In genomic region chr10:109898666-109899577, GRCh38 we compare ENCODE assay signal across 12 cellular contexts. TPM values are rescaled to one million over a fixed set of nuclear protein-coding genes. Genes with fewer than 3 reads are reported as not detected.
DNase-seq lines count a peak whose midpoint lies in the region; ATAC-seq and TF ChIP-seq lines count a peak whose summit lies in the region.
"Had no signal": no experiment of that assay in that cellular context is flagged by ENCODE, and none has a peak within 500 bp of the region (broad histone marks: within the 10 kb centered on the region; RNA-seq: fewer than 3 reads in every experiment).

No MANE protein-coding gene starts in this region.

- no peak overlapping the region for H3K4me3 Mint-ChIP-seq in activated CD4-positive, alpha-beta T cell treated with anti-CD3 and anti-CD28 coated beads for 36 hours

- peaks cover 51% of the 10 kb centered on the region for H3K36me3 Mint-ChIP-seq in activated CD4-positive, alpha-beta T cell treated with anti-CD3 and anti-CD28 coated beads for 36 hours (ENCODE audit: low read depth)

- no peaks in the 10 kb centered on the region for H3K27me3 Mint-ChIP-seq in activated CD4-positive, alpha-beta T cell treated with anti-CD3 and anti-CD28 coated beads for 36 hours

- H3K4me1 ChIP-seq in right lobe of liver (peaks cover 0 to 39% (median 4%) of the 10 kb centered on the region in 4 donors), thymus (ENCODE audit: control insufficient read depth, insufficient read depth, low read length) (peaks cover 3% of the 10 kb centered on the region)

- H3K9me3 Mint-ChIP-seq in activated CD4-positive, alpha-beta T cell treated with anti-CD3 and anti-CD28 coated beads for 36 hours (ENCODE audit: low read depth): no peaks in the 10 kb centered on the region

- no peak for TF ChIP-seq POLR2A in right lobe of liver (IDR thresholded peaks at IDR 0.05)

- no peaks in the 10 kb centered on the region for H3K9me3 ChIP-seq in right lobe of liver
- no peaks in the 10 kb centered on the region for H3K9me3 ChIP-seq in thymus (ENCODE audit: control insufficient read depth)

- no peak for TF ChIP-seq CTCF in coronary artery (IDR thresholded peaks at IDR 0.05)
- no peak for TF ChIP-seq CTCF in right lobe of liver (IDR thresholded peaks at IDR 0.05)

- H3K4me1 Mint-ChIP-seq in activated CD4-positive, alpha-beta T cell treated with anti-CD3 and anti-CD28 coated beads for 36 hours: peaks cover 54% of the 10 kb centered on the region

- no peak for DNase-seq in activated CD4-positive, alpha-beta T cell treated with anti-CD3 and anti-CD28 coated beads for 36 hours
- no peak for DNase-seq in activated CD4-positive, alpha-beta T cell treated with anti-CD3 and anti-CD28 coated beads for 1 hour
- DNase-seq in coronary artery (ENCODE audit: low spot score): no peak
- peak; percentile 36 to 74 (median 63) for DNase-seq in right lobe of liver
- DNase-seq in substantia nigra (lab: John Stamatoyannopoulos, UW): no peak
- DNase-seq in NCI-H1417 treated with DMSO at 0.1 percent for 48 hours (lab: John Stamatoyannopoulos, UW): no peak
- no peak for DNase-seq in NCI-H510A (lab: John Stamatoyannopoulos, UW)
- DNase-seq: 8988T, NCI-H1105 treated with DMSO at 0.1 percent for 48 hours had no signal

- H3K4me3 ChIP-seq in coronary artery: peak overlapping the region; percentile 20
- no peak overlapping the region for H3K4me3 ChIP-seq in right lobe of liver
- no peak overlapping the region for H3K4me3 ChIP-seq in thymus (ENCODE audit: low read length)

- no peak overlapping the region for H3K27ac Mint-ChIP-seq in activated CD4-positive, alpha-beta T cell treated with anti-CD3 and anti-CD28 coated beads for 36 hours

- CTCF ChIA-PET in activated CD4-positive, alpha-beta T cell treated with anti-CD3 and anti-CD28 coated beads for 36 hours (lab: Charles Lee): interaction anchor here (0.6 to 1.7 kb wide), 5 partner anchors 9 to 199 kb away, joined by 3 to 6 read pairs (median 3); no protein-coding TSS in a partner anchor

- 45% methylated on average over 6 of the region's 6 CpGs for WGBS in right lobe of liver (ENCODE audit: insufficient coverage, low coverage, low lambda C conversion rate, missing lambda C conversion rate)
- WGBS in thymus: 95% methylated on average over 6 of the region's 6 CpGs

- intact Hi-C loops in activated CD4-positive, alpha-beta T cell treated with anti-CD3 and anti-CD28 coated beads for 36 hours (cut with DNase I, micrococcal nuclease): no loop called here
- intact Hi-C loops in right lobe of liver (cut with DNase I): no loop called here

- no peaks in the 10 kb centered on the region for H3K27me3 ChIP-seq in right lobe of liver
- no peaks in the 10 kb centered on the region for H3K27me3 ChIP-seq in thymus (ENCODE audit: control insufficient read depth, insufficient read depth)

- H3K36me3 ChIP-seq in right lobe of liver (peaks cover 0 to 3% (median 0%) of the 10 kb centered on the region in 4 donors), thymus (ENCODE audit: control insufficient read depth, insufficient read depth) (peaks cover 2% of the 10 kb centered on the region)

- peak; percentile 34 for ATAC-seq in activated CD4-positive, alpha-beta T cell treated with anti-CD3 and anti-CD28 coated beads for 36 hours
- ATAC-seq in right lobe of liver: peak; percentile 66 to 75 (median 72)
- ATAC-seq: Panc1 had no signal

- POLR2A ChIA-PET in activated CD4-positive, alpha-beta T cell treated with anti-CD3 and anti-CD28 coated beads for 36 hours (lab: Charles Lee): interaction anchor here (0.6 kb wide), 1 partner anchor 23 kb away, joined by 4 read pairs; no protein-coding TSS in a partner anchor

- H3K27ac ChIP-seq in coronary artery (peak overlapping the region; percentile 74 to 90), right lobe of liver (peak overlapping the region; percentile 11 to 44 (median 41)), thymus (ENCODE audit: low read depth) (peak overlapping the region; percentile 22), substantia nigra (ENCODE audit: low read depth, low read length, poor library complexity, severe bottlenecking) (no peak overlapping the region)
- H3K27ac ChIP-seq: epithelial cell of prostate had no signal

RNA-seq across cellular contexts. Expression of gene XPNPEP1, which starts 24.4 kb away (rescaled TPM):
- total RNA-seq in activated CD4-positive, alpha-beta T cell treated with anti-CD3 and anti-CD28 coated beads for 36 hours: 10 to 100 TPM; 85.4 to 91.2 TPM
- 10 to 100 TPM; 13.9 to 57.8 (median 29.4) TPM for total RNA-seq in right lobe of liver
- polyA plus RNA-seq in thymus: 41.0 TPM

Comparison
In these comparisons a context has a peak if more than half of its experiments do, and no peak if none do; other contexts are left out.
1. DNase-seq: peak in right lobe of liver (3 of 3); none in activated CD4-positive, alpha-beta T cell treated with anti-CD3 and anti-CD28 coated beads for 36 hours (single experiment), activated CD4-positive, alpha-beta T cell treated with anti-CD3 and anti-CD28 coated beads for 1 hour (single experiment), coronary artery (single experiment), substantia nigra (0 of 49), NCI-H1417 treated with DMSO at 0.1 percent for 48 hours (single experiment) and NCI-H510A (single experiment).